8 cellular contexts compared by ENCODE assay signal in the genomic region with DNA sequence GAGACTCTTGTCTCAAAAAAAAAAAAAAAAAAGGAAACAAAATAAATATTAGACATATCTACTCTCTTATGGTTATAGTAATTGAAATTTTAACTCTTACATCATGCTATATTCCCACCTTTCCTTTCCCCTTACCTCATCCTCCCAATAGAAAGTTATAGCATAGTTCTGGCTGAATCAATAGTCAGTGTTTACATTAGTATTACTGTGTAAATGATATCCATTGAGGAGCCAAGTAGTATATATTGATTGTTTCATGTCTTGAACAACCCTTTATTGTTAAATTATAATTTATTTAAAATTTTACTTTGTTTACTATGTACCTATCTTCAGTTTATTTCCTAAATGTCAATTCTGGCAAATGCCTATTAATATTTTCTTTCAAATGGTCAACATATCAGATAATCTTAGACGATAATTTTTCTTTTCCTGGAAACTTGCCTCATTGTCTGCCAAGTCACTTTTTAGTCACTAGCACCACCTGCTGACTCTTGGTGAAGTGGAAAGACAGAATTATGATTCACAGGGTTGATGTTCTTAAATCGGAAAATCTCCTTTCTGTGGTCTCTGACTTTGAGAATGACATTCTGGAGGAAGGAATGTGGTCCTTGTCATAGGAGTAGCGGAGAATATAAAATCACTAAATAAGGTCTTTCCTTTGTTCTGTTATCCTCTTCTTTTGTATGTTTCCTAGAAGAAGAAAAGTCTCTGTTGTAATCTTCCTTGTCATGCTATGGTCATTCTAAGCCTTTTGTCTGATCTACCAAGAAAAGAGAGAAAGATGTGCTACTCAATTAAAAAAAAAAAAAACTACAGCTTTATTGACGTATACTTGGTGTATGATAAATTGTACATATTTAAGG. TPM values are rescaled to one million over a fixed set of nuclear protein-coding genes. Genes with fewer than 3 reads are reported as not detected.
DNase-seq lines count a peak whose midpoint lies in the region; ATAC-seq and TF ChIP-seq lines count a peak whose summit lies in the region.

No MANE protein-coding gene starts in this region.

- H3K4me3 ChIP-seq in CD8-positive, alpha-beta T cell (ENCODE audit: low read depth, low read length): no peak overlapping the region
- H3K4me3 ChIP-seq in esophagus muscularis mucosa: no peak overlapping the region

- ATAC-seq in CD8-positive, alpha-beta T cell: peak; percentile 87
- ATAC-seq in natural killer cell (peak; percentile 74 to 86 (median 82)), HG02938 (IDR thresholded peaks at IDR 0.05; ENCODE audit: unreplicated experiment) (no peak)

- H3K27ac Mint-ChIP-seq in CD8-positive, alpha-beta T cell: no peak overlapping the region
- H3K27ac Mint-ChIP-seq in activated CD4-positive, alpha-beta T cell treated with anti-CD3 and anti-CD28 coated beads, Interleukin-2, amount 10 ng/mL, durations not matched to agents 24 days and 14 days: peak overlapping the region; percentile 28
- H3K27ac Mint-ChIP-seq in natural killer cell: no peak overlapping the region

- H3K27me3 ChIP-seq in CD8-positive, alpha-beta T cell (ENCODE audit: insufficient read depth, low read length): no peaks in the 10 kb centered on the region
- H3K27me3 ChIP-seq in esophagus muscularis mucosa: no peaks in the 10 kb centered on the region

- peaks cover 4% of the 10 kb centered on the region for H3K4me1 Mint-ChIP-seq in CD8-positive, alpha-beta T cell (ENCODE audit: low read depth)
- H3K4me1 Mint-ChIP-seq in activated CD4-positive, alpha-beta T cell treated with anti-CD3 and anti-CD28 coated beads, Interleukin-2, amount 10 ng/mL, durations not matched to agents 24 days and 14 days: peaks cover 12% of the 10 kb centered on the region
- peaks cover 0 to 6% of the 10 kb centered on the region in 2 donors for H3K4me1 Mint-ChIP-seq in natural killer cell

- intact Hi-C loops in CD8-positive, alpha-beta T cell (cut with DNase I, micrococcal nuclease): loop anchor here (1.0 to 10.0 kb wide), 6 partner anchors 36 to 288 kb away; partner anchors contain the start of genes NUDT17 (in 2 of the 2) and RBM8A (in 1 of the 2)
- intact Hi-C loops in activated CD4-positive, alpha-beta T cell treated with anti-CD3 and anti-CD28 coated beads, Interleukin-2, amount 10 ng/mL, durations not matched to agents 24 days and 14 days (cut with micrococcal nuclease): loop anchor here (1.0 to 2.0 kb wide), 2 partner anchors 122 to 168 kb away; partner anchors contain the start of gene NUDT17
- intact Hi-C loops in esophagus muscularis mucosa (cut with DNase I): loop anchor here (1.0 to 5.0 kb wide), 4 partner anchors 37 to 168 kb away; partner anchors contain the start of genes NUDT17 and PEX11B
- intact Hi-C loops in natural killer cell (cut with micrococcal nuclease): loop anchor here (1.0 to 5.0 kb wide), 5 partner anchors 18 to 168 kb away; partner anchors contain the start of genes ITGA10, NUDT17 and RBM8A

- peaks cover 4% of the 10 kb centered on the region for H3K27me3 Mint-ChIP-seq in CD8-positive, alpha-beta T cell (ENCODE audit: low read depth)
- H3K27me3 Mint-ChIP-seq in activated CD4-positive, alpha-beta T cell treated with anti-CD3 and anti-CD28 coated beads, Interleukin-2, amount 10 ng/mL, durations not matched to agents 24 days and 14 days: peaks cover 27% of the 10 kb centered on the region
- H3K27me3 Mint-ChIP-seq in natural killer cell (ENCODE audit: low read depth in 2 of 2): peaks cover 6 to 13% of the 10 kb centered on the region in 2 donors

- H3K4me3 Mint-ChIP-seq in CD8-positive, alpha-beta T cell: no peak overlapping the region
- H3K4me3 Mint-ChIP-seq in activated CD4-positive, alpha-beta T cell treated with anti-CD3 and anti-CD28 coated beads, Interleukin-2, amount 10 ng/mL, durations not matched to agents 24 days and 14 days: no peak overlapping the region
- no peak overlapping the region for H3K4me3 Mint-ChIP-seq in natural killer cell

- peaks cover under 1% of the 10 kb centered on the region for H3K4me1 ChIP-seq in CD8-positive, alpha-beta T cell (ENCODE audit: insufficient read depth, low read length)
- H3K4me1 ChIP-seq in esophagus muscularis mucosa: peaks cover 10 to 28% (median 23%) of the 10 kb centered on the region in 4 donors

- H3K36me3 ChIP-seq in CD8-positive, alpha-beta T cell (ENCODE audit: insufficient read depth, low read length): no peaks in the 10 kb centered on the region
- H3K36me3 ChIP-seq in esophagus muscularis mucosa: no peaks in the 10 kb centered on the region

- WGBS in esophagus muscularis mucosa: 16% methylated on average over 4 of the region's 4 CpGs

- no peaks in the 10 kb centered on the region for H3K9me3 ChIP-seq in CD8-positive, alpha-beta T cell (ENCODE audit: low read length)
- H3K9me3 ChIP-seq in esophagus muscularis mucosa: no peaks in the 10 kb centered on the region

- TF ChIP-seq EP300 in esophagus muscularis mucosa (IDR thresholded peaks at IDR 0.05): no peak

- H3K36me3 Mint-ChIP-seq in CD8-positive, alpha-beta T cell: no peaks in the 10 kb centered on the region
- H3K36me3 Mint-ChIP-seq in activated CD4-positive, alpha-beta T cell treated with anti-CD3 and anti-CD28 coated beads, Interleukin-2, amount 10 ng/mL, durations not matched to agents 24 days and 14 days (ENCODE audit: low read depth): no peaks in the 10 kb centered on the region
- no peaks in the 10 kb centered on the region for H3K36me3 Mint-ChIP-seq in natural killer cell

- no peak overlapping the region for H3K27ac ChIP-seq in CD8-positive, alpha-beta T cell (ENCODE audit: low read depth, low read length)
- no peak overlapping the region for H3K27ac ChIP-seq in esophagus muscularis mucosa (replicated peaks in 1 of 4)

- DNase-seq in CD8-positive, alpha-beta T cell: peak; percentile 31 to 68 (median 59)
- DNase-seq in HCEC 1CT: peak; percentile 80
- DNase-seq in NCI-H460 (ENCODE audit: extremely low read depth, low read depth): peak; percentile 84
- peak; percentile 90 for DNase-seq in activated CD4-positive, alpha-beta T cell treated with anti-CD3 and anti-CD28 coated beads, Interleukin-2, amount 10 ng/mL, durations not matched to agents 24 days and 14 days
- no peak for DNase-seq in esophagus muscularis mucosa (ENCODE audit: extremely low spot score)
- peak; percentile 31 for DNase-seq in natural killer cell
- DNase-seq in UCSD-AML1 (lab: John Stamatoyannopoulos, UW; ENCODE audit: unreplicated experiment): no peak

- no peaks in the 10 kb centered on the region for H3K9me3 Mint-ChIP-seq in CD8-positive, alpha-beta T cell
- no peaks in the 10 kb centered on the region for H3K9me3 Mint-ChIP-seq in activated CD4-positive, alpha-beta T cell treated with anti-CD3 and anti-CD28 coated beads, Interleukin-2, amount 10 ng/mL, durations not matched to agents 24 days and 14 days
- H3K9me3 Mint-ChIP-seq in natural killer cell: no peaks in the 10 kb centered on the region

- POLR2A ChIA-PET in CD8-positive, alpha-beta T cell (lab: Charles Lee): interaction anchor here (0.8 to 2.0 kb wide), 5 partner anchors 34 to 168 kb away, joined by 3 to 9 read pairs (median 3); partner anchors contain the start of genes NUDT17 and PIAS3

- TF ChIP-seq CTCF in CD8-positive, alpha-beta T cell (IDR thresholded peaks at IDR 0.05): peak; percentile 97
- TF ChIP-seq CTCF in esophagus muscularis mucosa (IDR thresholded peaks at IDR 0.05) (peak; percentile 69 to 91 (median 78)), natural killer cell (IDR thresholded peaks at IDR 0.05) (peak; percentile 89)

- no peak for TF ChIP-seq POLR2A in esophagus muscularis mucosa (IDR thresholded peaks at IDR 0.05; ENCODE audit: low read depth)

- CTCF ChIA-PET in CD8-positive, alpha-beta T cell (lab: Charles Lee): interaction anchor here (0.7 to 19.3 kb wide), 19 partner anchors 11 to 471 kb away, joined by 3 to 386 read pairs (median 4); partner anchors contain the start of genes LIX1L, NUDT17 and PEX11B

RNA-seq across cellular contexts. Expression of gene HJV, which starts 8.6 kb away (rescaled TPM):
- not detected for total RNA-seq in CD8-positive, alpha-beta T cell
- total RNA-seq in NCI-H460 (2014; rRNA removed; shearing (Covaris generic)): not detected in 2 replicates
- not detected in 2 replicates for polyA plus RNA-seq in NCI-H460 (2014; cell fraction: nucleus; rRNA removed)
- not detected in 2 replicates for total RNA-seq in activated CD4-positive, alpha-beta T cell treated with anti-CD3 and anti-CD28 coated beads, Interleukin-2, amount 10 ng/mL, durations not matched to agents 24 days and 14 days
- total RNA-seq in esophagus muscularis mucosa (not detected), natural killer cell (not detected)

RNA-seq across cellular contexts. Expression of gene TXNIP, which starts 16.6 kb away (rescaled TPM):
- 100 to 1,000 TPM; 627 to 652 TPM for total RNA-seq in CD8-positive, alpha-beta T cell
- total RNA-seq in NCI-H460 (2014; rRNA removed; shearing (Covaris generic)): 611 and 616 TPM in 2 replicates
- 91.1 and 103 TPM in 2 replicates for polyA plus RNA-seq in NCI-H460 (2014; cell fraction: nucleus; rRNA removed)
- total RNA-seq in activated CD4-positive, alpha-beta T cell treated with anti-CD3 and anti-CD28 coated beads, Interleukin-2, amount 10 ng/mL, durations not matched to agents 24 days and 14 days: 83.4 and 85.2 TPM in 2 replicates
- total RNA-seq in esophagus muscularis mucosa (1,000 to 10,000 TPM; 1,186 to 4,171 (median 2,482) TPM), natural killer cell (1,000 to 10,000 TPM in 2 of 3 donors, 100 to 1,000 TPM in 1; 984 to 1,724 (median 1,422) TPM)

RNA-seq across cellular contexts. Expression of gene POLR3GL, which starts 48.4 kb away (rescaled TPM):
- total RNA-seq in CD8-positive, alpha-beta T cell: 10 to 100 TPM; 12.9 to 14.4 TPM
- total RNA-seq in NCI-H460 (2014; rRNA removed; shearing (Covaris generic)): 28.7 and 36.2 TPM in 2 replicates
- 19.8 and 21.5 TPM in 2 replicates for polyA plus RNA-seq in NCI-H460 (2014; cell fraction: nucleus; rRNA removed)
- 12.1 and 12.6 TPM in 2 replicates for total RNA-seq in activated CD4-positive, alpha-beta T cell treated with anti-CD3 and anti-CD28 coated beads, Interleukin-2, amount 10 ng/mL, durations not matched to agents 24 days and 14 days
- total RNA-seq in esophagus muscularis mucosa (10 to 100 TPM; 29.0 to 41.5 (median 35.5) TPM), natural killer cell (10 to 100 TPM; 34.9 to 37.5 (median 37.4) TPM)

RNA-seq across cellular contexts. Expression of gene ANKRD34A, which starts 48.6 kb away (rescaled TPM):
- total RNA-seq in CD8-positive, alpha-beta T cell: under 1 TPM; 0.42 to 0.62 TPM
- total RNA-seq in NCI-H460 (2014; rRNA removed; shearing (Covaris generic)): 1.2 and 1.6 TPM in 2 replicates
- 0.88 and 2.8 TPM in 2 replicates for polyA plus RNA-seq in NCI-H460 (2014; cell fraction: nucleus; rRNA removed)
- total RNA-seq in activated CD4-positive, alpha-beta T cell treated with anti-CD3 and anti-CD28 coated beads, Interleukin-2, amount 10 ng/mL, durations not matched to agents 24 days and 14 days: 4.8 and 5.2 TPM in 2 replicates
- total RNA-seq in esophagus muscularis mucosa (1 to 10 TPM in 3 of 4 donors, under 1 TPM in 1; 0.66 to 1.7 (median 1.3) TPM), natural killer cell (1 to 10 TPM; 1.4 to 1.9 (median 1.4) TPM)

RNA-seq across cellular contexts. Expression of gene LIX1L, which starts 55.1 kb away (rescaled TPM):
- 10 to 100 TPM; 14.7 to 16.4 TPM for total RNA-seq in CD8-positive, alpha-beta T cell
- 48.1 and 51.0 TPM in 2 replicates for total RNA-seq in NCI-H460 (2014; rRNA removed; shearing (Covaris generic))
- 16.6 and 19.5 TPM in 2 replicates for polyA plus RNA-seq in NCI-H460 (2014; cell fraction: nucleus; rRNA removed)
- 37.8 and 38.4 TPM in 2 replicates for total RNA-seq in activated CD4-positive, alpha-beta T cell treated with anti-CD3 and anti-CD28 coated beads, Interleukin-2, amount 10 ng/mL, durations not matched to agents 24 days and 14 days
- 10 to 100 TPM; 33.2 to 55.0 (median 41.7) TPM for total RNA-seq in esophagus muscularis mucosa
- total RNA-seq in natural killer cell: 10 to 100 TPM; 33.4 to 41.3 (median 38.2) TPM

Comparison
In these comparisons a context has a peak if more than half of its experiments do, and no peak if none do; other contexts are left out.
1. DNase-seq: peak in CD8-positive, alpha-beta T cell (7 of 7), HCEC 1CT (single experiment), NCI-H460 (single experiment), activated CD4-positive, alpha-beta T cell treated with anti-CD3 and anti-CD28 coated beads, Interleukin-2, amount 10 ng/mL, durations not matched to agents 24 days and 14 days (single experiment) and natural killer cell (single experiment); none in esophagus muscularis mucosa (single experiment) and UCSD-AML1 (single experiment).
2. Peak in every context shown above with its lines, with median percentiles within 50 percentile points of each other: CTCF ChIP-seq.